Comparison of ENCODE assay signal across 24 cellular contexts in the genomic region with DNA sequence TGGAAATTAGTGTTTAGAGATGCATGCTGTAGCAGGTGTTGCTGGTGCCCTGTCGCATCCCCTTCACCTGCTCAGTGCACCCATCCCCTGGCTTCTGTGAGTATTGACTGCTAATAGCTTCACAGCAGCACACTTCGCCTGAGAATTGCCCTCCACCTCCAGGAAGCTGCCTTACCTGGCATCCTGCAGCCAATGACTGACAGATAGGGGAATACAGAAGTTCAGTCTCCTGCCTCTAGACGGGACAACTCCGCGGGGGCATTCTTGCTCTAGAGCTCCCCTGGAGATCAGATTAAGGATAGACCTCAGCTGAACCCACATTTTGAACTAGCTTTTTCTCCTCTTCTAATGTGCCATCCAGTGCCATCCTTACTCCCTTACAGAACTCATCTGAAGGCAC. TPM values are rescaled to one million over a fixed set of nuclear protein-coding genes. Genes with fewer than 3 reads are reported as not detected.
A peak's percentile ranks its signal among the peaks of the same experiment; 100 is the strongest.
DNase-seq lines count a peak whose midpoint lies in the region; ATAC-seq and TF ChIP-seq lines count a peak whose summit lies in the region.
"Had no signal": no experiment of that assay in that cellular context is flagged by ENCODE, and none has a peak within 500 bp of the region (broad histone marks: within the 10 kb centered on the region; RNA-seq: fewer than 3 reads in every experiment).

No MANE protein-coding gene starts in this region.

- POLR2A ChIA-PET in CD8-positive, alpha-beta T cell (lab: Charles Lee) = interaction anchor here (0.8 to 2.0 kb wide), 11 partner anchors 10 to 97 kb away, joined by 3 to 13 read pairs (median 3); a partner anchor contains a TSS

- H3K18ac ChIP-seq in mesendoderm (ENCODE audit: low read length) = no peak overlapping the region

- H4K5ac ChIP-seq in mesendoderm (ENCODE audit: low read length) = no peak overlapping the region

- TF ChIP-seq CTCF in CD8-positive, alpha-beta T cell (IDR thresholded peaks at IDR 0.05) = no peak

- no CpG with 5 or more reads among the region's 5 CpGs for WGBS in mesendoderm (ENCODE audit: extremely low coverage, insufficient coverage, low lambda C conversion rate)

- H3K4me3 ChIP-seq in CD8-positive, alpha-beta T cell (ENCODE audit: low read depth, low read length) = no peak overlapping the region
- H3K4me3 ChIP-seq in H7 (ENCODE audit: insufficient read depth, low read depth, low read length) (no peak overlapping the region), mesendoderm (ENCODE audit: low read length) (no peak overlapping the region)
- H3K4me3 ChIP-seq: esophagus muscularis mucosa, left ventricle myocardium inferior had no signal

- CTCF ChIA-PET in CD8-positive, alpha-beta T cell (lab: Charles Lee) = interaction anchor here (0.6 to 2.7 kb wide), 58 partner anchors 8 to 327 kb away, joined by 3 to 37 read pairs (median 4); a partner anchor contains a TSS

- no peaks in the 10 kb centered on the region for H3K36me3 ChIP-seq in CD8-positive, alpha-beta T cell (ENCODE audit: insufficient read depth, low read length)
- no peaks in the 10 kb centered on the region for H3K36me3 ChIP-seq in H7 (replicated peaks; ENCODE audit: control insufficient read depth, insufficient read depth, low read length)
- H3K36me3 ChIP-seq in mesendoderm (ENCODE audit: control insufficient read depth, insufficient read depth, low read length) = no peaks in the 10 kb centered on the region
- H3K36me3 ChIP-seq: esophagus muscularis mucosa, left ventricle myocardium inferior had no signal

- no peaks in the 10 kb centered on the region for H3K9me3 Mint-ChIP-seq in CD8-positive, alpha-beta T cell
- H3K9me3 Mint-ChIP-seq: activated naive CD4-positive, alpha-beta T cell treated with anti-CD3 and anti-CD28 coated beads, Interleukin-2, amount 10 ng/mL, durations not matched to agents 7 days and 5 days; CD4-positive, CD25-positive, alpha-beta regulatory T cell; IgD-negative memory B cell; naive B cell; stimulated activated naive CD8-positive, alpha-beta T cell treated with anti-CD3 and anti-CD28 coated beads, Interleukin-15, Interleukin-2, amounts not matched to agents 100 ng/mL and 50 ng/mL, for 24 hours had no signal

- no peak overlapping the region for H3K27ac Mint-ChIP-seq in CD8-positive, alpha-beta T cell
- H3K27ac Mint-ChIP-seq: activated naive CD4-positive, alpha-beta T cell treated with anti-CD3 and anti-CD28 coated beads, Interleukin-2, amount 10 ng/mL, durations not matched to agents 7 days and 5 days; IgD-negative memory B cell; naive B cell had no signal

- H3K27ac ChIP-seq in CD8-positive, alpha-beta T cell (ENCODE audit: low read depth, low read length) = no peak overlapping the region
- H3K27ac ChIP-seq in mesendoderm (ENCODE audit: low read depth, low read length) = no peak overlapping the region
- H3K27ac ChIP-seq: esophagus muscularis mucosa, left ventricle myocardium inferior had no signal

- H3K27me3 Mint-ChIP-seq in CD8-positive, alpha-beta T cell (ENCODE audit: low read depth) = no peaks in the 10 kb centered on the region
- H3K27me3 Mint-ChIP-seq: activated CD4-positive, alpha-beta T cell treated with anti-CD3 and anti-CD28 coated beads for 36 hours; activated naive CD4-positive, alpha-beta T cell treated with anti-CD3 and anti-CD28 coated beads, Interleukin-2, amount 10 ng/mL, durations not matched to agents 7 days and 5 days; stimulated activated naive CD8-positive, alpha-beta T cell treated with anti-CD3 and anti-CD28 coated beads, Interleukin-15, Interleukin-2, amounts not matched to agents 100 ng/mL and 50 ng/mL, for 24 hours had no signal

- H3K9me3 ChIP-seq in CD8-positive, alpha-beta T cell (ENCODE audit: low read length) = no peaks in the 10 kb centered on the region
- H3K9me3 ChIP-seq: esophagus muscularis mucosa, left ventricle myocardium inferior, SK-N-SH had no signal

- peaks cover 10% of the 10 kb centered on the region for H3K4me1 ChIP-seq in CD8-positive, alpha-beta T cell (ENCODE audit: insufficient read depth, low read length)
- no peaks in the 10 kb centered on the region for H3K4me1 ChIP-seq in mesendoderm (ENCODE audit: control insufficient read depth, low read depth, low read length)
- H3K4me1 ChIP-seq: esophagus muscularis mucosa, left ventricle myocardium inferior had no signal

- no peaks in the 10 kb centered on the region for H3K79me2 ChIP-seq in mesendoderm (ENCODE audit: control insufficient read depth, insufficient read depth, low read length)

- H2BK15ac ChIP-seq in mesendoderm (replicated peaks; ENCODE audit: low read depth) = no peak overlapping the region

- no peak overlapping the region for H2AK5ac ChIP-seq in mesendoderm (ENCODE audit: low read length)

- no peaks in the 10 kb centered on the region for H3K79me1 ChIP-seq in mesendoderm (ENCODE audit: low read length)

- H4K8ac ChIP-seq in mesendoderm (ENCODE audit: low read depth, low read length) = no peak overlapping the region

- H3K4me3 Mint-ChIP-seq in CD8-positive, alpha-beta T cell = no peak overlapping the region
- H3K4me3 Mint-ChIP-seq: activated CD4-positive, alpha-beta T cell treated with anti-CD3 and anti-CD28 coated beads for 36 hours; activated naive CD4-positive, alpha-beta T cell treated with anti-CD3 and anti-CD28 coated beads, Interleukin-2, amount 10 ng/mL, durations not matched to agents 7 days and 5 days; CD4-positive, CD25-positive, alpha-beta regulatory T cell; IgD-negative memory B cell; naive B cell; stimulated activated naive CD8-positive, alpha-beta T cell treated with anti-CD3 and anti-CD28 coated beads, Interleukin-15, Interleukin-2, amounts not matched to agents 100 ng/mL and 50 ng/mL, for 24 hours had no signal

- no peak overlapping the region for H2BK120ac ChIP-seq in mesendoderm (ENCODE audit: low read depth, low read length)

- no peak overlapping the region for H3K4ac ChIP-seq in mesendoderm (ENCODE audit: low read depth, low read length)

- peak in 1 of 7 experiments; percentile 33 for DNase-seq in CD8-positive, alpha-beta T cell
- DNase-seq in H7 (peak; percentile 22), RPMI8226 (peak; percentile 21), iPS-NIHi11 (ENCODE audit: low spot score) (peak; percentile 36), mesendoderm (no peak), NCI-H1436 (lab: John Stamatoyannopoulos, UW) (no peak)
- DNase-seq: left ventricle myocardium inferior, naive B cell, NCI-H1105, NCI-H2029, NCI-H345, SK-N-SH had no signal

- no peak overlapping the region for H3K56ac ChIP-seq in mesendoderm (ENCODE audit: low read length)

- no peak overlapping the region for H3K4me2 ChIP-seq in mesendoderm (ENCODE audit: low read length)
- H3K4me2 ChIP-seq: SK-N-SH had no signal

- H3K4me1 Mint-ChIP-seq in CD8-positive, alpha-beta T cell (ENCODE audit: low read depth) = peaks cover 23% of the 10 kb centered on the region

- no peak overlapping the region for H3K9ac ChIP-seq in mesendoderm (ENCODE audit: low read length)
- H3K9ac ChIP-seq: SK-N-SH had no signal

- peak; percentile 30 for ATAC-seq in CD8-positive, alpha-beta T cell
- no peak for ATAC-seq in GM18511 (IDR thresholded peaks at IDR 0.05; ENCODE audit: unreplicated experiment)
- no peak for ATAC-seq in HG02973 (IDR thresholded peaks at IDR 0.05; ENCODE audit: unreplicated experiment)

- no peaks in the 10 kb centered on the region for H3K36me3 Mint-ChIP-seq in CD8-positive, alpha-beta T cell
- H3K36me3 Mint-ChIP-seq: activated naive CD4-positive, alpha-beta T cell treated with anti-CD3 and anti-CD28 coated beads, Interleukin-2, amount 10 ng/mL, durations not matched to agents 7 days and 5 days; CD4-positive, CD25-positive, alpha-beta regulatory T cell; naive B cell had no signal

- no peak overlapping the region for H2BK5ac ChIP-seq in mesendoderm (ENCODE audit: low read length)

- H3K23ac ChIP-seq in mesendoderm (ENCODE audit: low read length) = no peak overlapping the region

- intact Hi-C loops in CD8-positive, alpha-beta T cell (cut with DNase I, micrococcal nuclease) = loop anchor here (1.0 to 5.0 kb wide), 2 partner anchors 10 to 192 kb away; no protein-coding TSS in a partner anchor

- no peaks in the 10 kb centered on the region for H3K27me3 ChIP-seq in CD8-positive, alpha-beta T cell (ENCODE audit: insufficient read depth, low read length)
- no peaks in the 10 kb centered on the region for H3K27me3 ChIP-seq in H7 (ENCODE audit: control insufficient read depth, insufficient read depth, low read length)
- H3K27me3 ChIP-seq in mesendoderm (ENCODE audit: insufficient read depth, low read length, poor library complexity) = no peaks in the 10 kb centered on the region

RNA-seq across cellular contexts. Expression of a gene that starts 9.3 kb away (rescaled TPM):
- total RNA-seq in CD8-positive, alpha-beta T cell = 100 to 1,000 TPM; 413 to 436 TPM
- total RNA-seq in H7 (2014; rRNA removed; shearing (Covaris generic)) = not detected in 2 replicates
- polyA plus RNA-seq in mesendoderm (2013, experiment 1 of 2) = 0.08 TPM
- polyA plus RNA-seq in mesendoderm (2013, experiment 2 of 2) = 0.08 TPM
- total RNA-seq: frontal cortex, H4, osteoblast, skeletal muscle tissue had no signal
- polyA plus RNA-seq: SK-N-SH had no signal

RNA-seq across cellular contexts. Expression of a gene that starts 31.1 kb away (rescaled TPM):
- 1 to 10 TPM; 1.2 to 1.4 TPM for total RNA-seq in CD8-positive, alpha-beta T cell
- 0.38 and 0.48 TPM in 2 replicates for total RNA-seq in H7 (2014; rRNA removed; shearing (Covaris generic))
- polyA plus RNA-seq in mesendoderm (2013, experiment 1 of 2) = 1.6 TPM
- polyA plus RNA-seq in mesendoderm (2013, experiment 2 of 2) = 1.3 TPM
- total RNA-seq: osteoblast had no signal
- polyA plus RNA-seq: IgD-negative memory B cell had no signal

RNA-seq across cellular contexts. Expression of a gene that starts 43.0 kb away (rescaled TPM):
- total RNA-seq in CD8-positive, alpha-beta T cell = 10 to 100 TPM; 15.3 to 16.8 TPM
- 0.42 and 0.63 TPM in 2 replicates for total RNA-seq in H7 (2014; rRNA removed; shearing (Covaris generic))
- polyA plus RNA-seq in mesendoderm (2013, experiment 1 of 2) = 1.9 TPM
- polyA plus RNA-seq in mesendoderm (2013, experiment 2 of 2) = 2.0 TPM

RNA-seq across cellular contexts. Expression of a gene that starts 47.3 kb away (rescaled TPM):
- total RNA-seq in CD8-positive, alpha-beta T cell = 100 to 1,000 TPM; 244 to 265 TPM
- 1.5 TPM in 1 of 2 replicates, not detected in the other for total RNA-seq in H7 (2014; rRNA removed; shearing (Covaris generic))
- polyA plus RNA-seq in mesendoderm (2013, experiment 1 of 2) = 0.35 TPM
- polyA plus RNA-seq in mesendoderm (2013, experiment 2 of 2) = 0.35 TPM
- total RNA-seq: frontal cortex, H4, left ventricle myocardium inferior, osteoblast, skeletal muscle tissue had no signal

RNA-seq across cellular contexts. Expression of a gene that starts 48.9 kb away (rescaled TPM):
- 10 to 100 TPM; 88.8 to 98.6 TPM for total RNA-seq in CD8-positive, alpha-beta T cell
- not detected in 2 replicates for total RNA-seq in H7 (2014; rRNA removed; shearing (Covaris generic))
- not detected for polyA plus RNA-seq in mesendoderm (2013, experiment 1 of 2)
- not detected for polyA plus RNA-seq in mesendoderm (2013, experiment 2 of 2)
- total RNA-seq: frontal cortex, H4, osteoblast had no signal
- polyA plus RNA-seq: SK-N-SH had no signal

Comparison
In these comparisons a context has a peak if more than half of its experiments do, and no peak if none do; other contexts are left out.
1. DNase-seq: peak in H7 (single experiment), RPMI8226 (single experiment) and iPS-NIHi11 (single experiment); none in mesendoderm (single experiment) and NCI-H1436 (single experiment).
2. RNA of a gene that starts 9.3 kb away (total RNA-seq): 413 to 436 TPM in CD8-positive, alpha-beta T cell; not detected in H7; every median in the first group is over 100 times any median in the second.